In genomic region chr12:48969160-48969771, GRCh38 we compare ENCODE assay signal across 1 cellular context.
TF ChIP-seq lines count a peak whose summit lies in the region.

No MANE protein-coding gene starts in this region.

TF ChIP-seq in H1, 55 proteins besides CTCF, POLR2A, EP300 and RAD21:
- TF ChIP-seq POU5F1 (IDR thresholded peaks at IDR 0.05; ENCODE audit: low read depth, low read length) (no peak), GTF2F1 (IDR thresholded peaks at IDR 0.05; ENCODE audit: borderline replicate concordance, low read depth, low read length) (no peak), SIX5 (IDR thresholded peaks at IDR 0.05; ENCODE audit: low read depth, low read length) (no peak), MAX (IDR thresholded peaks at IDR 0.05) (no peak), HDAC2 (IDR thresholded peaks at IDR 0.05; ENCODE audit: borderline replicate concordance in 1 of 2, low read depth in 2 of 2, low read length in 2 of 2) (no peak), USF2 (IDR thresholded peaks at IDR 0.05; ENCODE audit: low read length) (no peak), NRF1 (IDR thresholded peaks at IDR 0.05; ENCODE audit: low read depth, low read length) (no peak), HDAC6 (IDR thresholded peaks at IDR 0.05; ENCODE audit: low read depth, low read length) (no peak), EZH2 (IDR thresholded peaks at IDR 0.05; ENCODE audit: low read depth, low read length, severe bottlenecking) (no peak), SP1 (IDR thresholded peaks at IDR 0.05; ENCODE audit: low read depth, low read length) (no peak), BACH1 (IDR thresholded peaks at IDR 0.05; ENCODE audit: low read length) (no peak), CHD7 (IDR thresholded peaks at IDR 0.05; ENCODE audit: insufficient replicate concordance, low read length) (no peak), CTBP2 (IDR thresholded peaks at IDR 0.05; ENCODE audit: borderline replicate concordance, insufficient read depth, insufficient read length, low read length) (peak; percentile 37), CHD1 (IDR thresholded peaks at IDR 0.05; ENCODE audit: low read depth, low read length) (no peak), YY1 (IDR thresholded peaks at IDR 0.05; ENCODE audit: low read depth, low read length) (no peak), ASH2L (IDR thresholded peaks at IDR 0.05; ENCODE audit: low read length) (peak; percentile 5), TCF12 (IDR thresholded peaks at IDR 0.05; ENCODE audit: low read depth, low read length) (peak; percentile 81), ATF3 (IDR thresholded peaks at IDR 0.05; ENCODE audit: insufficient read depth, low read depth, low read length) (no peak), TAF1 (IDR thresholded peaks at IDR 0.05; ENCODE audit: low read depth, low read length) (no peak), SRF (IDR thresholded peaks at IDR 0.05; ENCODE audit: low read depth, low read length) (no peak), BCL11A (IDR thresholded peaks at IDR 0.05; ENCODE audit: low read depth in 2 of 2, low read length in 2 of 2) (no peak), SIN3A (conservative IDR thresholded peaks at IDR 0.05 in 1 of 2, IDR thresholded peaks at IDR 0.05 in 1 of 2; ENCODE audit: low read depth in 1 of 2, low read length in 2 of 2) (no peak)
